In genomic region chr16:10619271-10619849, GRCh38 we compare ENCODE assay signal across 10 cellular contexts. TPM values are rescaled to one million over a fixed set of nuclear protein-coding genes. Genes with fewer than 3 reads are reported as not detected.
DNase-seq lines count a peak whose midpoint lies in the region; ATAC-seq and TF ChIP-seq lines count a peak whose summit lies in the region.
"Had no signal": no experiment of that assay in that cellular context is flagged by ENCODE, and none has a peak within 500 bp of the region (broad histone marks: within the 10 kb centered on the region; RNA-seq: fewer than 3 reads in every experiment).

No MANE protein-coding gene starts in this region.

- DNase-seq in ELF-1 (ENCODE audit: low read depth, low spot score) (peak; percentile 71), NCI-H526 (lab: John Stamatoyannopoulos, UW) (peak; percentile 43 to 87), foreskin keratinocyte (peak in 1 of 2 donors; percentile 26), retina (peak; percentile 64), cortex of kidney (lab: John Stamatoyannopoulos, UW) (no peak), OCI-M2 (lab: John Stamatoyannopoulos, UW; ENCODE audit: unreplicated experiment) (no peak)
- no peak for DNase-seq in CD4-positive, alpha-beta T cell

- POLR2A ChIA-PET in CD4-positive, alpha-beta T cell (lab: Charles Lee), result no interaction called here

- H3K36me3 Mint-ChIP-seq in CD4-positive, alpha-beta T cell (ENCODE audit: low read depth), result no peaks in the 10 kb centered on the region

- H3K9me3 ChIP-seq in CD4-positive, alpha-beta T cell (ENCODE audit: control insufficient read depth, low read length), result no peaks in the 10 kb centered on the region
- H3K9me3 ChIP-seq: ovary had no signal

- CTCF ChIA-PET in CD4-positive, alpha-beta T cell (lab: Charles Lee), result no interaction called here

- peaks cover 40% of the 10 kb centered on the region for H3K27me3 Mint-ChIP-seq in CD4-positive, alpha-beta T cell

- TF ChIP-seq CTCF in foreskin keratinocyte (conservative IDR thresholded peaks at IDR 0.05), result no peak
- TF ChIP-seq CTCF in CD4-positive, alpha-beta T cell (IDR thresholded peaks at IDR 0.05), result no peak

- peaks cover 27% of the 10 kb centered on the region for H3K4me1 ChIP-seq in foreskin keratinocyte

- H3K9me3 Mint-ChIP-seq in CD4-positive, alpha-beta T cell, result no peaks in the 10 kb centered on the region

- intact Hi-C loops in CD4-positive, alpha-beta T cell (cut with DNase I, micrococcal nuclease), result no loop called here

- no peak overlapping the region for H3K27ac ChIP-seq in foreskin keratinocyte
- H3K27ac ChIP-seq in CD4-positive, alpha-beta T cell (ENCODE audit: low read depth, low read length), result no peak overlapping the region
- H3K27ac ChIP-seq: ovary had no signal

- no peak overlapping the region for H3K27ac Mint-ChIP-seq in CD4-positive, alpha-beta T cell

- H3K4me3 Mint-ChIP-seq in CD4-positive, alpha-beta T cell, result no peak overlapping the region

- no peaks in the 10 kb centered on the region for H3K4me1 Mint-ChIP-seq in CD4-positive, alpha-beta T cell (ENCODE audit: low read depth)

- ATAC-seq in foreskin keratinocyte (peak; percentile 68), GM21526 (IDR thresholded peaks at IDR 0.05; ENCODE audit: low FRiP score, unreplicated experiment) (no peak)
- no peak for ATAC-seq in CD4-positive, alpha-beta T cell (ENCODE audit: poor library complexity)

- no peaks in the 10 kb centered on the region for H3K27me3 ChIP-seq in foreskin keratinocyte
- peaks cover 18% of the 10 kb centered on the region for H3K27me3 ChIP-seq in CD4-positive, alpha-beta T cell (ENCODE audit: control insufficient read depth, insufficient read depth, low read length)
- H3K27me3 ChIP-seq: ovary had no signal

RNA-seq across cellular contexts. Expression of gene EMP2, which starts 39.0 kb away (rescaled TPM):
- 30.8 and 31.7 TPM in 2 replicates for total RNA-seq in foreskin keratinocyte
- polyA plus RNA-seq in foreskin keratinocyte, result 31.7 and 44.1 TPM in 2 replicates
- not detected for total RNA-seq in CD4-positive, alpha-beta T cell
- total RNA-seq: T-helper 2 cell treated with Interferon-gamma antibody and Interleukin-4, amounts not matched to agents 100 ng/mL and 5 ng/mL, for 36 hours had no signal

Comparison
In these comparisons a context has a peak if more than half of its experiments do, and no peak if none do; other contexts are left out.
1. DNase-seq: peak in ELF-1 (single experiment), NCI-H526 (2 of 2) and retina (single experiment); none in cortex of kidney (single experiment), OCI-M2 (single experiment) and CD4-positive, alpha-beta T cell (0 of 10).
2. RNA of gene EMP2, which starts 39.0 kb away (total RNA-seq): 30.8 to 31.7 TPM in foreskin keratinocyte; not detected in CD4-positive, alpha-beta T cell; every median in the first group is over 10 times any median in the second.